ENCODE assay signal across 8 cellular contexts in the genomic region with DNA sequence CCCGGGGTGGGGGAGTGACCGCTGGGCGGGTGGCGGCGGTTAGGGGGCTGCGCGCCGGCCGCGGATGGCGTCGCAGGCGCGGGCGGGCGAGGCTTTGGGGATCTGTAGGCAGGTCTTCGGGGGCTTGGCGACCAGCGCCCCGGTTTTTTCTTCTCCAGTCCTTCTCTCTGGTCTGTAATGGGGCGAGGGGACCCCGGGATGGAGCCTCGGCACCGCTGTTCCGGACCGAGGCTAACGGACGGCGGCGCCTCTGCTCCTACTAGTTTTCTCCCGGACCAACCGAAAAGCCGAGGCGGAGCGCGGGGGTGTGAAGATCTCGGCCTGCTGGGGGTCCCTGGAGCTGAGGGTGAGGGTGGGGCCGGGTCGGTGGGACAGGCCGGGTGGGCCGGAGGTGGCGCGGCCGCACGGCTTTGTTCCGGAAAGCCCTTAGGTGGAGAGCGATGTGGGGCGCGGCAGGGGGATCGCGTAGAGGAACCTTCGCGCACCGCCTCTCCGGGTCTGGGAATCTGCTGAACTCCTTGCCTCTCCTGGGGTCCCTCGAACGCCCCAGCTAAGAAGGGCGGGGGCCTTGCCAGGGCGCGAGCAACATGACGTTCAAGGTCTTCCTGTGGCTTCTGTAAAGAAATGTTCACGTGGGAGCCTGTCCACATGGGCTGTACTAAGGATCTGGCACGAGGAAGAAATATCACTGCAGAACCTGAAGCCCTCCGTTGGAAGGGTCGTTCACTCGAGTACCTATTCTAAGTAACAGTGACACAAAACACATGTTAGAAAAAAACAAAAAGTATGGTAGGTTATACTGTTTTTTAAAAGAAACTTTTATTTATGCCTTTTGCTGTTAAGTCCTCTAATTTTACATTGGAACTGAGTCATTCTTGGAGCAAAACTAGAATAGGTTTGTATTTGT. TPM values are rescaled to one million over a fixed set of nuclear protein-coding genes. Genes with fewer than 3 reads are reported as not detected.
DNase-seq lines count a peak whose midpoint lies in the region; ATAC-seq and TF ChIP-seq lines count a peak whose summit lies in the region.

No MANE protein-coding gene starts in this region.

- H3K4me1 ChIP-seq in endodermal cell (ENCODE audit: control insufficient read depth, insufficient read depth, low read length): peaks cover 6% of the 10 kb centered on the region

- peak overlapping the region; percentile 97 for H3K27ac Mint-ChIP-seq in endodermal cell

- ATAC-seq in GM18909 (IDR thresholded peaks at IDR 0.05; ENCODE audit: poor library complexity, unreplicated experiment): peak; percentile 32
- ATAC-seq in HG03196 (IDR thresholded peaks at IDR 0.05; ENCODE audit: unreplicated experiment): peak; percentile 30

- 0% methylated on average over 17 to 66 of the region's 66 CpGs for WGBS in endodermal cell (ENCODE audit: insufficient coverage in 1 of 2, insufficient read length in 1 of 2), 2 experiments

- H3K36me3 ChIP-seq in endodermal cell (ENCODE audit: control insufficient read depth, insufficient read depth, low read length): no peaks in the 10 kb centered on the region

- H3K27ac ChIP-seq in endodermal cell (ENCODE audit: low read depth, low read length): peak overlapping the region; percentile 86

- TF ChIP-seq CTCF in AG09309 (IDR thresholded peaks at IDR 0.05; ENCODE audit: control insufficient read depth, insufficient read depth, low read depth, low read length, missing control alignments) (no peak), endodermal cell (conservative IDR thresholded peaks at IDR 0.05) (no peak)

- peak overlapping the region; percentile 76 for H3K9ac ChIP-seq in endodermal cell (ENCODE audit: extremely low read depth, low read length, poor library complexity, severe bottlenecking)

- H3K4me3 ChIP-seq in AG09309 (ENCODE audit: control insufficient read depth, low read depth, low read length) (peak overlapping the region; percentile 97), endodermal cell (ENCODE audit: low read length) (peak overlapping the region; percentile 91)

- no peaks in the 10 kb centered on the region for H3K9me3 Mint-ChIP-seq in endodermal cell

- DNase-seq in AG09309 (ENCODE audit: low read depth): peak; percentile 58
- DNase-seq in NOMO-1 (lab: John Stamatoyannopoulos, UW; ENCODE audit: unreplicated experiment in 2 of 2): peak; percentile 49 to 72
- peak; percentile 40 to 52 (median 49) for DNase-seq in activated CD8-positive, alpha-beta memory T cell treated with anti-CD3 and anti-CD28 coated beads for 48 hours (ENCODE audit: low read depth in 2 of 3, low spot score in 2 of 3)
- DNase-seq in endodermal cell: peak; percentile 79
- peak; percentile 59 for DNase-seq in midbrain (lab: John Stamatoyannopoulos, UW)
- DNase-seq in stimulated activated CD8-positive, alpha-beta memory T cell treated with anti-CD3 and anti-CD28 coated beads, Interleukin-15, amount 100 ng/mL, for 48 hours (ENCODE audit: low read depth in 2 of 2): peak; percentile 41 to 53

- no peaks in the 10 kb centered on the region for H3K27me3 Mint-ChIP-seq in endodermal cell (ENCODE audit: insufficient read depth)

- no peaks in the 10 kb centered on the region for H3K9me3 ChIP-seq in endodermal cell (ENCODE audit: control insufficient read depth, low read length)

- no peaks in the 10 kb centered on the region for H3K36me3 Mint-ChIP-seq in endodermal cell (ENCODE audit: low read depth)

- peak overlapping the region; percentile 89 for H3K4me3 Mint-ChIP-seq in endodermal cell

- H3K27me3 ChIP-seq in endodermal cell (ENCODE audit: control insufficient read depth, insufficient read depth, low read length, poor library complexity, severe bottlenecking): peaks cover 4% of the 10 kb centered on the region

- peaks cover 32% of the 10 kb centered on the region for H3K4me1 Mint-ChIP-seq in endodermal cell

RNA-seq across cellular contexts. Expression of a gene that starts 0.9 kb away (rescaled TPM):
- 100 to 1,000 TPM in 1 of 2 donors, 10 to 100 TPM in 1; 79.6 to 113 TPM for total RNA-seq in endodermal cell
- 63.9 TPM for polyA plus RNA-seq in endodermal cell (2013, experiment 1 of 2)
- polyA plus RNA-seq in endodermal cell (2013, experiment 2 of 2): 64.5 TPM

Comparison
In these comparisons a context has a peak if more than half of its experiments do, and no peak if none do; other contexts are left out.
1. Peak in every context shown above with its lines: DNase-seq, ATAC-seq, H3K4me3 ChIP-seq and H3K27ac ChIP-seq.